ENCODE assay signal across 4 cellular contexts in the genomic region with DNA sequence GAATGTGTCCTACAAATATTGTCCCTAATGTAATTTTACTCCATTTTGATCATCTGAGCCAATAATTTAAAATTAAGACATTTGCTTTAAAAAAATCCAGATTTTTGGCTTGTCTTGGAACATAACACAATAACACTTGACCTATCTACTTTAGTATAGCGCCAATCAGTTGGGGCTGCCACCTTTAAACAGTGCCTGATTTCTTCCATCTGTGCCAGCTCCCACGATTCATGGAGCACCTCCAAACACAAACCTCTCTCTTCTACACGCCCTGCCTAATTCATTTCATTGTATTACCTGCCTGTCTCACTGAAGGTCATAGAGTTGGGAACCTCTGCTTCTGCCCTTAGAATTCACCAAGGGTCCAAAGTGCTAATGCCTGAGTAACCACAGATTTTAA.
"Had no signal": no experiment of that assay in that cellular context is flagged by ENCODE, and none has a peak within 500 bp of the region (broad histone marks: within the 10 kb centered on the region; RNA-seq: fewer than 3 reads in every experiment).

No MANE protein-coding gene starts in this region.

- H3K27ac Mint-ChIP-seq: GM23338, H9 had no signal

- H3K4me3 Mint-ChIP-seq: GM23338, H9 had no signal

- H3K4me3 ChIP-seq: GM23338 had no signal

- DNase-seq: H9, HCEC 1CT, IMR-90 had no signal

- H3K9me3 Mint-ChIP-seq: H9 had no signal

- ATAC-seq: GM23338 had no signal

- H3K4me1 Mint-ChIP-seq: GM23338, H9 had no signal
